Comparison of ENCODE assay signal across 14 cellular contexts in the genomic region with DNA sequence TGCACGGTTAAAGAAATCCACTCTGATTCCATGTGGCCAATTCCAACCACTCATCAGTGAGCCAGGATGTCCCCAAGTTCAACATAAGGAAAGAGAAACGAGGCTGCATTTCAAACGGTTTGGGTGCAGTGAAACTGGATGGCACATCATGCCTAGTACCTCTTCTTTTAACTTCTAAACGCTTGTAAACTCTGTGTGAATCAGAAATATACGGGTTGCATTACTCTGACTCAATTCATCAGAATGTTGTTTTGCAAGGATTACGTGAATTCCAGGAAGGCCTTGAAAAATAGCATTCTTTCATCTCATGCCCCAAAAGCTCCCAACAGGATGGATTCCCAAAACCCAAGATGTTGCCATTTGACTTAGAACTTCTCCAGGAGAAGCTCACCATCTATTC.
DNase-seq lines count a peak whose midpoint lies in the region; ATAC-seq and TF ChIP-seq lines count a peak whose summit lies in the region.
"Had no signal": no experiment of that assay in that cellular context is flagged by ENCODE, and none has a peak within 500 bp of the region (broad histone marks: within the 10 kb centered on the region; RNA-seq: fewer than 3 reads in every experiment).

No MANE protein-coding gene starts in this region.

- H3K9me3 ChIP-seq in RWPE2 (ENCODE audit: severe bottlenecking) (no peaks in the 10 kb centered on the region), endodermal cell (ENCODE audit: control insufficient read depth, low read length) (peaks cover 9% of the 10 kb centered on the region)
- H3K9me3 ChIP-seq: BLaER1 had no signal

- DNase-seq in AG20443 (ENCODE audit: low spot score) (peak; percentile 82), RWPE2 (ENCODE audit: low spot score) (no peak), epidermal melanocyte (ENCODE audit: insufficient read length, low spot score) (peak; percentile 30), omental fat pad (ENCODE audit: low spot score) (no peak), endodermal cell (no peak)
- no peak for DNase-seq in natural killer cell treated with Interleukin-12 subunit alpha and Interleukin-12 subunit beta and Interleukin-15 and Interleukin-18, amount 100 ng/mL, for 72 hours (ENCODE audit: low spot score)
- DNase-seq: activated CD4-positive, alpha-beta memory T cell treated with anti-CD3 and anti-CD28 coated beads for 36 hours; activated effector memory CD4-positive, alpha-beta T cell treated with anti-CD3 and anti-CD28 coated beads, Interleukin-2, amount 50 U/mL, for 16 hours; hippocampal formation; KG1; NCI-H2029 had no signal

- TF ChIP-seq CTCF in RWPE2 (IDR thresholded peaks at IDR 0.05; ENCODE audit: poor library complexity, severe bottlenecking) = no peak
- TF ChIP-seq CTCF in omental fat pad (IDR thresholded peaks at IDR 0.05) = no peak
- no peak for TF ChIP-seq CTCF in endodermal cell (conservative IDR thresholded peaks at IDR 0.05)

- H3K9me3 Mint-ChIP-seq in natural killer cell treated with Interleukin-12 subunit alpha and Interleukin-12 subunit beta and Interleukin-15 and Interleukin-18, amount 100 ng/mL, for 72 hours = no peaks in the 10 kb centered on the region
- peaks cover 8% of the 10 kb centered on the region for H3K9me3 Mint-ChIP-seq in endodermal cell
- H3K9me3 Mint-ChIP-seq: activated CD4-positive, alpha-beta memory T cell treated with anti-CD3 and anti-CD28 coated beads for 36 hours had no signal

- H3K27me3 ChIP-seq in RWPE2 (ENCODE audit: insufficient read depth, poor library complexity, severe bottlenecking) = no peaks in the 10 kb centered on the region
- H3K27me3 ChIP-seq in endodermal cell (ENCODE audit: control insufficient read depth, insufficient read depth, low read length, poor library complexity, severe bottlenecking) = no peaks in the 10 kb centered on the region
- H3K27me3 ChIP-seq: BLaER1 had no signal

- no peaks in the 10 kb centered on the region for H3K36me3 Mint-ChIP-seq in natural killer cell treated with Interleukin-12 subunit alpha and Interleukin-12 subunit beta and Interleukin-15 and Interleukin-18, amount 100 ng/mL, for 72 hours
- H3K36me3 Mint-ChIP-seq in endodermal cell (ENCODE audit: low read depth) = no peaks in the 10 kb centered on the region
- H3K36me3 Mint-ChIP-seq: activated CD4-positive, alpha-beta memory T cell treated with anti-CD3 and anti-CD28 coated beads for 36 hours had no signal

- H3K27ac ChIP-seq in RWPE2 (ENCODE audit: poor library complexity, severe bottlenecking) (peak overlapping the region; percentile 91), endodermal cell (ENCODE audit: low read depth, low read length) (no peak overlapping the region)
- H3K27ac ChIP-seq: BLaER1 had no signal

- H3K4me3 ChIP-seq in RWPE2 (ENCODE audit: severe bottlenecking) = no peak overlapping the region
- H3K4me3 ChIP-seq in endodermal cell (ENCODE audit: low read length) = no peak overlapping the region
- H3K4me3 ChIP-seq: BLaER1 had no signal

- no peaks in the 10 kb centered on the region for H3K27me3 Mint-ChIP-seq in natural killer cell treated with Interleukin-12 subunit alpha and Interleukin-12 subunit beta and Interleukin-15 and Interleukin-18, amount 100 ng/mL, for 72 hours
- H3K27me3 Mint-ChIP-seq in endodermal cell (ENCODE audit: insufficient read depth) = peaks cover 1% of the 10 kb centered on the region
- H3K27me3 Mint-ChIP-seq: activated CD4-positive, alpha-beta memory T cell treated with anti-CD3 and anti-CD28 coated beads for 36 hours had no signal

- no peak overlapping the region for H3K27ac Mint-ChIP-seq in natural killer cell treated with Interleukin-12 subunit alpha and Interleukin-12 subunit beta and Interleukin-15 and Interleukin-18, amount 100 ng/mL, for 72 hours
- no peak overlapping the region for H3K27ac Mint-ChIP-seq in endodermal cell
- H3K27ac Mint-ChIP-seq: activated CD4-positive, alpha-beta memory T cell treated with anti-CD3 and anti-CD28 coated beads for 36 hours had no signal

- ATAC-seq in RWPE2 (ENCODE audit: low read depth) (peak; percentile 86), omental fat pad (ENCODE audit: low FRiP score) (peak; percentile 78), HG02981 (IDR thresholded peaks at IDR 0.05; ENCODE audit: unreplicated experiment) (no peak), GM21360 (IDR thresholded peaks at IDR 0.05; ENCODE audit: unreplicated experiment) (no peak)
- ATAC-seq in natural killer cell treated with Interleukin-12 subunit alpha and Interleukin-12 subunit beta and Interleukin-15 and Interleukin-18, amount 100 ng/mL, for 72 hours = no peak

- H3K36me3 ChIP-seq in RWPE2 (ENCODE audit: low read depth) (no peaks in the 10 kb centered on the region), endodermal cell (ENCODE audit: control insufficient read depth, insufficient read depth, low read length) (no peaks in the 10 kb centered on the region)
- H3K36me3 ChIP-seq: BLaER1 had no signal

- peaks cover 0 to 2% of the 10 kb centered on the region in 2 donors for H3K4me1 Mint-ChIP-seq in natural killer cell treated with Interleukin-12 subunit alpha and Interleukin-12 subunit beta and Interleukin-15 and Interleukin-18, amount 100 ng/mL, for 72 hours (ENCODE audit: low read depth in 2 of 2)
- peaks cover 25% of the 10 kb centered on the region for H3K4me1 Mint-ChIP-seq in endodermal cell

- H3K9ac ChIP-seq in endodermal cell (ENCODE audit: extremely low read depth, low read length, poor library complexity, severe bottlenecking) = no peak overlapping the region
- H3K9ac ChIP-seq: BLaER1 had no signal

- H3K4me3 Mint-ChIP-seq in natural killer cell treated with Interleukin-12 subunit alpha and Interleukin-12 subunit beta and Interleukin-15 and Interleukin-18, amount 100 ng/mL, for 72 hours = no peak overlapping the region
- H3K4me3 Mint-ChIP-seq in endodermal cell = no peak overlapping the region
- H3K4me3 Mint-ChIP-seq: activated CD4-positive, alpha-beta memory T cell treated with anti-CD3 and anti-CD28 coated beads for 36 hours had no signal

- 78 to 79% methylated on average over 5 to 6 of the region's 6 CpGs for whole genome bisulfite sequencing in endodermal cell (ENCODE audit: insufficient coverage in 1 of 2, insufficient read length in 1 of 2), 2 experiments

- peaks cover 24% of the 10 kb centered on the region for H3K4me1 ChIP-seq in RWPE2 (ENCODE audit: insufficient read depth, poor library complexity, severe bottlenecking)
- no peaks in the 10 kb centered on the region for H3K4me1 ChIP-seq in endodermal cell (ENCODE audit: control insufficient read depth, insufficient read depth, low read length)
- H3K4me1 ChIP-seq: BLaER1 had no signal

Comparison
In these comparisons a context has a peak if more than half of its experiments do, and no peak if none do; other contexts are left out.
1. DNase-seq: peak in AG20443 (single experiment) and epidermal melanocyte (single experiment); none in RWPE2 (single experiment), omental fat pad (single experiment), natural killer cell treated with Interleukin-12 subunit alpha and Interleukin-12 subunit beta and Interleukin-15 and Interleukin-18, amount 100 ng/mL, for 72 hours (single experiment) and endodermal cell (single experiment).
2. ATAC-seq: peak in RWPE2 (single experiment) and omental fat pad (single experiment); none in natural killer cell treated with Interleukin-12 subunit alpha and Interleukin-12 subunit beta and Interleukin-15 and Interleukin-18, amount 100 ng/mL, for 72 hours (0 of 2), HG02981 (single experiment) and GM21360 (single experiment).